In genomic region chr2:20609995-20610357, GRCh38 we compare ENCODE assay signal across 1 cellular context.
TF ChIP-seq lines count a peak whose summit lies in the region.

No MANE protein-coding gene starts in this region.

TF ChIP-seq in K562, 482 proteins besides CTCF, POLR2A, EP300 and RAD21 (continued from another document):
- TF ChIP-seq AFF4 (CRISPR knock-in tag; IDR thresholded peaks at IDR 0.05) (no peak), PRMT5 (CRISPR knock-in tag; IDR thresholded peaks at IDR 0.05) (no peak), HSF4 (CRISPR knock-in tag; IDR thresholded peaks at IDR 0.05; ENCODE audit: borderline replicate concordance) (no peak), PRPF4 (IDR thresholded peaks at IDR 0.05; ENCODE audit: insufficient read depth, low read depth, low read length, poor library complexity, severe bottlenecking) (no peak), KAT2B (IDR thresholded peaks at IDR 0.05; ENCODE audit: low read depth, low read length) (no peak), HLTF (IDR thresholded peaks at IDR 0.05) (no peak), ATF2 (CRISPR knock-in tag; IDR thresholded peaks at IDR 0.05) (no peak), FIP1L1 (IDR thresholded peaks at IDR 0.05; ENCODE audit: low read depth, low read length, poor library complexity, severe bottlenecking) (no peak), E2F6 (IDR thresholded peaks at IDR 0.05; ENCODE audit: borderline replicate concordance in 1 of 2, extremely low read depth in 1 of 2, insufficient read depth in 1 of 2, insufficient read length in 1 of 2, low read depth in 1 of 2, low read length in 1 of 2, poor library complexity in 1 of 2, severe bottlenecking in 1 of 2) (no peak), ARID3A (IDR thresholded peaks at IDR 0.05; ENCODE audit: borderline replicate concordance, low read depth, low read length) (no peak), EGR1 (conservative IDR thresholded peaks at IDR 0.05) (no peak; the same call in 1 of the 2 replicates), ASH1L (IDR thresholded peaks at IDR 0.05; ENCODE audit: borderline replicate concordance, low read depth, partially characterized antibody) (no peak), ZNF165 (CRISPR knock-in tag; IDR thresholded peaks at IDR 0.05; ENCODE audit: borderline replicate concordance) (no peak), ETS1 (conservative IDR thresholded peaks at IDR 0.05; ENCODE audit: control insufficient read depth, low read depth, low read length) (no peak)
